ENCODE assay signal across 17 cellular contexts in genomic region chr19:45772130-45772880, GRCh38. TPM values are rescaled to one million over a fixed set of nuclear protein-coding genes. Genes with fewer than 3 reads are reported as not detected.
DNase-seq lines count a peak whose midpoint lies in the region; ATAC-seq, FAIRE-seq and TF ChIP-seq lines count a peak whose summit lies in the region.
"Had no signal": no experiment of that assay in that cellular context is flagged by ENCODE, and none has a peak within 500 bp of the region (broad histone marks: within the 10 kb centered on the region; RNA-seq: fewer than 3 reads in every experiment).

No MANE protein-coding gene starts in this region.

- no peak for ATAC-seq in HG03439 (IDR thresholded peaks at IDR 0.05; ENCODE audit: unreplicated experiment)

- H3K4me3 ChIP-seq in NB4 (ENCODE audit: low read depth, low read length) (no peak overlapping the region), endodermal cell (ENCODE audit: low read length) (no peak overlapping the region)
- H3K4me3 ChIP-seq: spleen had no signal

- DNase-seq in ELF-1 (ENCODE audit: low read depth, low spot score) (peak; percentile 40), NB4 (ENCODE audit: low read depth) (peak; percentile 46), endodermal cell (peak; percentile 45), progenitor cell of endocrine pancreas (ENCODE audit: low spot score, unreplicated experiment) (no peak), HTR-8/SVneo (ENCODE audit: insufficient read length, low spot score) (no peak), mucosa of gallbladder (ENCODE audit: low spot score) (no peak), AG20443 (ENCODE audit: low spot score) (no peak)
- DNase-seq: amygdala; effector CD8-positive, alpha-beta T cell; NCI-H2171 treated with DMSO at 0.1 percent for 48 hours; OCI-M1; spleen had no signal

- H3K27me3 Mint-ChIP-seq in endodermal cell (ENCODE audit: insufficient read depth) (no peaks in the 10 kb centered on the region), progenitor cell of endocrine pancreas (no peaks in the 10 kb centered on the region)

- TF ChIP-seq CTCF in NB4 (IDR thresholded peaks at IDR 0.05; ENCODE audit: low read depth, low read length), result no peak
- no peak for TF ChIP-seq CTCF in endodermal cell (conservative IDR thresholded peaks at IDR 0.05)
- no peak for TF ChIP-seq CTCF in progenitor cell of endocrine pancreas (IDR thresholded peaks at IDR 0.05; ENCODE audit: unreplicated experiment)

- no peaks in the 10 kb centered on the region for H3K4me1 ChIP-seq in endodermal cell (ENCODE audit: control insufficient read depth, insufficient read depth, low read length)

- H3K9ac ChIP-seq in endodermal cell (ENCODE audit: extremely low read depth, low read length, poor library complexity, severe bottlenecking), result no peak overlapping the region

- H3K36me3 ChIP-seq in endodermal cell (ENCODE audit: control insufficient read depth, insufficient read depth, low read length), result peaks cover 14% of the 10 kb centered on the region

- 89 to 94% methylated on average over 5 to 14 of the region's 14 CpGs for WGBS in endodermal cell (ENCODE audit: insufficient coverage in 1 of 2, insufficient read length in 1 of 2), 2 experiments

- H3K4me1 Mint-ChIP-seq in endodermal cell (peaks cover 9% of the 10 kb centered on the region), progenitor cell of endocrine pancreas (ENCODE audit: low read depth) (peaks cover 13% of the 10 kb centered on the region)

- no peak overlapping the region for H3K27ac ChIP-seq in endodermal cell (ENCODE audit: low read depth, low read length)
- H3K27ac ChIP-seq: spleen had no signal

- FAIRE-seq in HTR-8/SVneo (lab: Jason Lieb, UNC), result no peak
- FAIRE-seq: D721Med, frontal cortex, keratinocyte had no signal

- H3K4me3 Mint-ChIP-seq in endodermal cell, result no peak overlapping the region
- H3K4me3 Mint-ChIP-seq in progenitor cell of endocrine pancreas (ENCODE audit: low read depth), result peak overlapping the region; percentile 37

- H3K27me3 ChIP-seq in endodermal cell (ENCODE audit: control insufficient read depth, insufficient read depth, low read length, poor library complexity, severe bottlenecking), result no peaks in the 10 kb centered on the region

- H3K27ac Mint-ChIP-seq in endodermal cell, result peak overlapping the region; percentile 42
- peak overlapping the region; percentile 84 for H3K27ac Mint-ChIP-seq in progenitor cell of endocrine pancreas

- H3K9me3 ChIP-seq in endodermal cell (ENCODE audit: control insufficient read depth, low read length), result no peaks in the 10 kb centered on the region
- H3K9me3 ChIP-seq: spleen had no signal

- TF ChIP-seq POLR2A in NB4 (IDR thresholded peaks at IDR 0.05; ENCODE audit: extremely low read depth, insufficient read length), result no peak

- no peaks in the 10 kb centered on the region for H3K9me3 Mint-ChIP-seq in endodermal cell
- H3K9me3 Mint-ChIP-seq in progenitor cell of endocrine pancreas (ENCODE audit: low read depth), result no peaks in the 10 kb centered on the region

- H3K36me3 Mint-ChIP-seq in endodermal cell (ENCODE audit: low read depth) (peaks cover 34% of the 10 kb centered on the region), progenitor cell of endocrine pancreas (ENCODE audit: insufficient read depth) (peaks cover 20% of the 10 kb centered on the region)

RNA-seq across cellular contexts. Expression of gene SIX5, which starts 3.3 kb away (rescaled TPM):
- 10 to 100 TPM; 41.6 to 46.4 TPM for total RNA-seq in endodermal cell
- 38.7 TPM for polyA plus RNA-seq in endodermal cell (2013, experiment 1 of 2)
- polyA plus RNA-seq in endodermal cell (2013, experiment 2 of 2), result 33.4 TPM
- total RNA-seq in progenitor cell of endocrine pancreas, result 36.9 and 42.3 TPM in 2 replicates
- 29.6 TPM for total RNA-seq in mucosa of gallbladder

RNA-seq across cellular contexts. Expression of gene DMPK, which starts 10.0 kb away (rescaled TPM):
- total RNA-seq in endodermal cell (10 to 100 TPM; 58.8 to 75.9 TPM), progenitor cell of endocrine pancreas (117 and 122 TPM in 2 replicates), mucosa of gallbladder (163 TPM)
- 50.5 TPM for polyA plus RNA-seq in endodermal cell (2013, experiment 1 of 2)
- polyA plus RNA-seq in endodermal cell (2013, experiment 2 of 2), result 46.7 TPM

RNA-seq across cellular contexts. Expression of gene DMWD, which starts 20.3 kb away (rescaled TPM):
- total RNA-seq in endodermal cell (10 to 100 TPM; 86.4 to 86.9 TPM), progenitor cell of endocrine pancreas (99.4 and 108 TPM in 2 replicates), mucosa of gallbladder (66.0 TPM)
- 61.6 TPM for polyA plus RNA-seq in endodermal cell (2013, experiment 1 of 2)
- 53.9 TPM for polyA plus RNA-seq in endodermal cell (2013, experiment 2 of 2)

RNA-seq across cellular contexts. Expression of gene MEIOSIN, which starts 39.1 kb away (rescaled TPM):
- total RNA-seq in endodermal cell, result not detected
- polyA plus RNA-seq in endodermal cell (2013, experiment 1 of 2), result not detected
- polyA plus RNA-seq in endodermal cell (2013, experiment 2 of 2), result not detected
- not detected in 2 replicates for total RNA-seq in progenitor cell of endocrine pancreas
- total RNA-seq in mucosa of gallbladder, result not detected
- total RNA-seq: frontal cortex; spleen; T-helper 1 cell treated with Interleukin-12 subunit alpha and Interleukin-12 subunit beta and Interleukin-4 antibody, amounts not matched to agents 30 ng/mL and 1 ng/mL, for 36 hours had no signal
- polyA plus RNA-seq: keratinocyte had no signal

RNA-seq across cellular contexts. Expression of gene FBXO46, which starts 41.6 kb away (rescaled TPM):
- total RNA-seq in endodermal cell, result 10 to 100 TPM; 36.5 to 42.8 TPM
- polyA plus RNA-seq in endodermal cell (2013, experiment 1 of 2), result 17.2 TPM
- polyA plus RNA-seq in endodermal cell (2013, experiment 2 of 2), result 15.6 TPM
- 41.6 and 44.7 TPM in 2 replicates for total RNA-seq in progenitor cell of endocrine pancreas
- 22.0 TPM for total RNA-seq in mucosa of gallbladder

Comparison
In these comparisons a context has a peak if more than half of its experiments do, and no peak if none do; other contexts are left out.
1. DNase-seq: peak in ELF-1 (single experiment), NB4 (single experiment) and endodermal cell (single experiment); none in progenitor cell of endocrine pancreas (single experiment), HTR-8/SVneo (single experiment), mucosa of gallbladder (single experiment) and AG20443 (single experiment).